6 cellular contexts compared by ENCODE assay signal in the genomic region with DNA sequence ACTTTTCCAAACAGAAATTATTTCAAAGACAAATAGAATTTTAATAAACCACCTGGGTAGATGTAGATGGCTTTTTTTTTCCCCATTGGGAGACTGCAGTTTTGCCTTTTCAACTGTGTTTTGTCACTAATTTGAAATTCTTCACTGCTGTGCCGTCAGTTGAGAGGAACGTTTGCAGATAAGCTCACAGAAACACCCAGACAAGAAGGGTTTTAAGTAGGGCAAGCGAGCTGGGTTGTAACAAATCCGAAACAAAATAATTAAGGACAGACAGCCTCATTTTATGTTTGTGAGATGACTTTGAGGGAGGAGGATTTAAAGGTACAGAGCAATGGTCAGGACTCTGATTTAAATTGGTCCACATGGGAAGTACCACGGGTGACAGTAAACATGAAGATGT.
"Had no signal": no experiment of that assay in that cellular context is flagged by ENCODE, and none has a peak within 500 bp of the region (broad histone marks: within the 10 kb centered on the region; RNA-seq: fewer than 3 reads in every experiment).

No MANE protein-coding gene starts in this region.

- H3K27ac ChIP-seq: HL-60 had no signal

- H3K4me3 Mint-ChIP-seq: GM23338, H9 had no signal

- H3K4me2 ChIP-seq: GM23338 had no signal

- DNase-seq: H9, HCEC 1CT had no signal

- ATAC-seq: GM23338, HepG2 had no signal

- H3K4me3 ChIP-seq: GM23338 had no signal

- H3K27ac Mint-ChIP-seq: H9, IgD-negative memory B cell had no signal

- H3K4me1 Mint-ChIP-seq: GM23338 had no signal
